ENCODE assay signal across 18 cellular contexts in genomic region chr10:87913170-87913921, GRCh38. TPM values are rescaled to one million over a fixed set of nuclear protein-coding genes. Genes with fewer than 3 reads are reported as not detected.
DNase-seq lines count a peak whose midpoint lies in the region; ATAC-seq, FAIRE-seq and TF ChIP-seq lines count a peak whose summit lies in the region.
"Had no signal": no experiment of that assay in that cellular context is flagged by ENCODE, and none has a peak within 500 bp of the region (broad histone marks: within the 10 kb centered on the region; RNA-seq: fewer than 3 reads in every experiment).

No MANE protein-coding gene starts in this region.

- H3K14ac ChIP-seq in neuronal stem cell (ENCODE audit: low read length), result no peak overlapping the region

- peaks cover 15 to 22% of the 10 kb centered on the region in 2 donors for H3K36me3 Mint-ChIP-seq in activated T-cell treated with anti-CD3 and anti-CD28 coated beads, Interleukin-2, amount 50 U/mL, for 72 hours (ENCODE audit: insufficient read depth in 2 of 2)
- peaks cover 52% of the 10 kb centered on the region for H3K36me3 Mint-ChIP-seq in activated T-cell treated with anti-CD3 and anti-CD28 coated beads, Interleukin-2, amount 50 U/mL, for 4 hours (ENCODE audit: insufficient read depth)

- WGBS in K562 (ENCODE audit: insufficient coverage, low coverage, missing lambda C conversion rate), result 97% methylated on average over 2 of the region's 2 CpGs
- WGBS in neuronal stem cell (ENCODE audit: extremely low coverage in 2 of 2, insufficient read length in 2 of 2, insufficient replicate concordance in 1 of 2), 2 donors, result no CpG with 5 or more reads among the region's 2 CpGs

- no peak overlapping the region for H3K18ac ChIP-seq in neuronal stem cell (ENCODE audit: low read length)

- no peaks in the 10 kb centered on the region for H4K20me1 ChIP-seq in K562 (replicated peaks; ENCODE audit: control insufficient read depth, insufficient read depth, low read length)

- TF ChIP-seq EP300 in K562 (IDR thresholded peaks at IDR 0.05; ENCODE audit: low read length), result no peak

- TF ChIP-seq CTCF in K562 (IDR thresholded peaks at IDR 0.05 in 2 of 3, conservative IDR thresholded peaks at IDR 0.05 in 1 of 3; ENCODE audit: insufficient read depth in 2 of 3, low read depth in 1 of 3, low read length in 3 of 3), result no peak

- ATAC-seq in activated T-cell treated with anti-CD3 and anti-CD28 coated beads, Interleukin-2, amount 50 U/mL, for 72 hours (replicated peaks in 1 of 2), result no peak
- ATAC-seq in activated T-cell treated with anti-CD3 and anti-CD28 coated beads, Interleukin-2, amount 50 U/mL, for 4 hours, result no peak
- ATAC-seq in K562, result no peak
- no peak for ATAC-seq in HG03039 (IDR thresholded peaks at IDR 0.05; ENCODE audit: unreplicated experiment)

- peaks cover 18% of the 10 kb centered on the region for H3K4me1 Mint-ChIP-seq in activated T-cell treated with anti-CD3 and anti-CD28 coated beads, Interleukin-2, amount 50 U/mL, for 72 hours (ENCODE audit: low read depth)
- H3K4me1 Mint-ChIP-seq in activated T-cell treated with anti-CD3 and anti-CD28 coated beads, Interleukin-2, amount 50 U/mL, for 4 hours (ENCODE audit: low read depth), result peaks cover 35% of the 10 kb centered on the region

- TF ChIP-seq POLR2A in H54 (IDR thresholded peaks at IDR 0.05; ENCODE audit: low read depth, low read length), result no peak
- TF ChIP-seq POLR2A in K562 (conservative IDR thresholded peaks at IDR 0.05), result no peak

- no peak overlapping the region for H4K91ac ChIP-seq in neuronal stem cell (ENCODE audit: low read depth, low read length, poor library complexity)

- H3K27me3 ChIP-seq in K562 (ENCODE audit: control insufficient read depth in 2 of 2, insufficient read depth in 2 of 2, low read length in 2 of 2) (no peaks in the 10 kb centered on the region), neuronal stem cell (ENCODE audit: control insufficient read depth in 3 of 3, insufficient read depth in 3 of 3, low read depth in 1 of 3, low read length in 3 of 3) (no peaks in the 10 kb centered on the region)
- H3K27me3 ChIP-seq: SJCRH30 had no signal

- peaks cover 2% of the 10 kb centered on the region for H3K79me1 ChIP-seq in neuronal stem cell (ENCODE audit: low read depth, low read length)

- H3K4me3 Mint-ChIP-seq in activated T-cell treated with anti-CD3 and anti-CD28 coated beads, Interleukin-2, amount 50 U/mL, for 72 hours, result no peak overlapping the region
- H3K4me3 Mint-ChIP-seq in activated T-cell treated with anti-CD3 and anti-CD28 coated beads, Interleukin-2, amount 50 U/mL, for 4 hours, result no peak overlapping the region

- H4K8ac ChIP-seq in neuronal stem cell (ENCODE audit: low read depth, low read length), result no peak overlapping the region

- FAIRE-seq in H54 (lab: Jason Lieb, UNC) (peak; percentile 45), K562 (lab: Jason Lieb, UNC) (no peak)

- H3K27ac ChIP-seq in K562 (ENCODE audit: extremely low read depth, low read depth, low read length) (no peak overlapping the region), neuronal stem cell (replicated peaks; ENCODE audit: low read length) (no peak overlapping the region)
- H3K27ac ChIP-seq: SJCRH30 had no signal

- no peak overlapping the region for H3K4ac ChIP-seq in neuronal stem cell (ENCODE audit: low read length)

- H3K27ac Mint-ChIP-seq in activated T-cell treated with anti-CD3 and anti-CD28 coated beads, Interleukin-2, amount 50 U/mL, for 72 hours, result peak overlapping the region; percentile 63

- H2BK5ac ChIP-seq in neuronal stem cell (ENCODE audit: low read length), result no peak overlapping the region

- H3K27me3 Mint-ChIP-seq in activated T-cell treated with anti-CD3 and anti-CD28 coated beads, Interleukin-2, amount 50 U/mL, for 72 hours (ENCODE audit: low read depth), result no peaks in the 10 kb centered on the region
- H3K27me3 Mint-ChIP-seq in activated T-cell treated with anti-CD3 and anti-CD28 coated beads, Interleukin-2, amount 50 U/mL, for 4 hours (ENCODE audit: low read depth), result no peaks in the 10 kb centered on the region

- intact Hi-C loops in K562 (cut with micrococcal nuclease), result no loop called here

- DNase-seq in activated T-cell treated with anti-CD3 and anti-CD28 coated beads, Interleukin-2, amount 50 U/mL, for 72 hours, result no peak
- no peak for DNase-seq in activated T-cell treated with anti-CD3 and anti-CD28 coated beads, Interleukin-2, amount 50 U/mL, for 4 hours
- DNase-seq in H54 (ENCODE audit: insufficient read length, low spot score) (no peak), K562 (ENCODE audit: extremely low read depth in 1 of 4, low spot score in 3 of 4) (no peak), neuronal stem cell (ENCODE audit: low spot score) (peak; percentile 5), NOMO-1 treated with dmso at 0.1 percent for 144 hours (lab: John Stamatoyannopoulos, UW; ENCODE audit: unreplicated experiment) (no peak), pons (ENCODE audit: low spot score) (no peak)
- DNase-seq: DMS79, HCEC 1CT, KBM-7, NCI-H146, NCI-H2081, NCI-H226, NCI-H524 treated with DMSO at 0.1 percent for 48 hours, RPMI8226, SJCRH30, SW 1271 had no signal

- H2AK5ac ChIP-seq in neuronal stem cell (ENCODE audit: low read depth, low read length), result no peak overlapping the region

- H3K4me3 ChIP-seq in K562, result no peak overlapping the region
- no peak overlapping the region for H3K4me3 ChIP-seq in neuronal stem cell (ENCODE audit: low read length in 2 of 2)
- H3K4me3 ChIP-seq: SJCRH30 had no signal

- H3K9me3 ChIP-seq in K562 (replicated peaks; ENCODE audit: control insufficient read depth, insufficient read depth, low read depth, low read length) (peaks cover 3% of the 10 kb centered on the region; the same call in 1 of the 2 replicates), neuronal stem cell (replicated peaks in 1 of 2; ENCODE audit: control insufficient read depth in 2 of 2, insufficient read depth in 1 of 2, low read depth in 1 of 2, low read length in 2 of 2) (peaks cover 0 to 37% of the 10 kb centered on the region in 2 donors)
- H3K9me3 ChIP-seq: SJCRH30 had no signal

- TF ChIP-seq RAD21 in K562 (CRISPR knock-in tag; conservative IDR thresholded peaks at IDR 0.05 in 1 of 2, IDR thresholded peaks at IDR 0.05 in 1 of 2), result no peak

- H3K4me2 ChIP-seq in K562 (ENCODE audit: insufficient read depth, low read length) (no peak overlapping the region), neuronal stem cell (ENCODE audit: insufficient read depth, low read length, poor library complexity, severe bottlenecking) (no peak overlapping the region)

- H3K23ac ChIP-seq in neuronal stem cell (ENCODE audit: low read depth, low read length, poor library complexity), result no peak overlapping the region

- no peak overlapping the region for H2BK12ac ChIP-seq in neuronal stem cell (ENCODE audit: low read length)

- peaks cover 8 to 10% of the 10 kb centered on the region in 2 donors for H3K9me3 Mint-ChIP-seq in activated T-cell treated with anti-CD3 and anti-CD28 coated beads, Interleukin-2, amount 50 U/mL, for 72 hours
- H3K9me3 Mint-ChIP-seq in activated T-cell treated with anti-CD3 and anti-CD28 coated beads, Interleukin-2, amount 50 U/mL, for 4 hours, result peaks cover 35% of the 10 kb centered on the region

- H3K36me3 ChIP-seq in K562 (ENCODE audit: control insufficient read depth, insufficient read depth, low read length), result peaks cover 2% of the 10 kb centered on the region; the same call in 1 of the 3 replicates
- peaks cover 0 to 25% of the 10 kb centered on the region in 2 donors for H3K36me3 ChIP-seq in neuronal stem cell (replicated peaks in 1 of 2; ENCODE audit: control insufficient read depth in 2 of 2, insufficient read depth in 2 of 2, low read length in 2 of 2)
- H3K36me3 ChIP-seq: SJCRH30 had no signal

- H2BK15ac ChIP-seq in neuronal stem cell (ENCODE audit: low read length), result no peak overlapping the region

- H3K79me2 ChIP-seq in K562 (ENCODE audit: control insufficient read depth, insufficient read depth, low read length), result peaks cover 83% of the 10 kb centered on the region

- in situ Hi-C loops in K562 (cut with MboI), result no loop called here

- H3K4me1 ChIP-seq in K562 (replicated peaks in 1 of 2; ENCODE audit: control insufficient read depth in 2 of 2, insufficient read depth in 2 of 2, low read length in 2 of 2) (peaks cover 0 to 3% of the 10 kb centered on the region in 2 experiments; a peak in 1 of 5 replicates), neuronal stem cell (ENCODE audit: control insufficient read depth in 2 of 2, insufficient read depth in 1 of 2, low read depth in 1 of 2, low read length in 2 of 2) (peaks cover 4% of the 10 kb centered on the region in 2 donors)
- H3K4me1 ChIP-seq: SJCRH30 had no signal

- H2AFZ ChIP-seq in K562 (ENCODE audit: low read depth, low read length) (no peak overlapping the region), neuronal stem cell (ENCODE audit: low read length) (no peak overlapping the region)

- no peak overlapping the region for H2BK120ac ChIP-seq in neuronal stem cell (ENCODE audit: low read depth, low read length)

- POLR2A ChIA-PET in K562 (lab: Yijun Ruan, JAX), result no interaction called here

- no peaks in the 10 kb centered on the region for H3K9me1 ChIP-seq in K562 (ENCODE audit: control insufficient read depth, insufficient read depth, low read length)

- BruUV-seq in K562 (replicated peaks; lab: Mats Ljungman, UMichigan), result no TSS peak

- H3K9ac ChIP-seq in K562 (ENCODE audit: insufficient read depth in 1 of 2, low read depth in 2 of 2, low read length in 2 of 2), result no peak overlapping the region
- H3K9ac ChIP-seq in neuronal stem cell (ENCODE audit: low read depth, low read length, poor library complexity), result no peak overlapping the region

- CTCF ChIA-PET in K562 (lab: Yijun Ruan, JAX; ENCODE audit: low intra/inter-chr PET ratio), result no interaction called here

RNA-seq across cellular contexts. Expression of gene PTEN, which starts 49.9 kb away (rescaled TPM):
- 10 to 100 TPM; 64.9 to 71.6 TPM for total RNA-seq in activated T-cell treated with anti-CD3 and anti-CD28 coated beads, Interleukin-2, amount 50 U/mL, for 72 hours
- 10 to 100 TPM; 32.8 to 37.2 (median 35.5) TPM for total RNA-seq in activated T-cell treated with anti-CD3 and anti-CD28 coated beads, Interleukin-2, amount 50 U/mL, for 4 hours
- 26.5 and 143 TPM in 2 replicates for total RNA-seq in K562 (2011; cell fraction: chromatin; rRNA removed; ENCODE audit: low replicate concordance)
- 16.0 and 23.8 TPM in 2 replicates for total RNA-seq in K562 (2011; cell fraction: nucleolus; rRNA removed)
- total RNA-seq in K562 (2011; cell fraction: nucleoplasm; rRNA removed), result 61.3 and 94.4 TPM in 2 replicates
- 16.9 and 22.2 TPM in 2 replicates for total RNA-seq in K562 (2014; rRNA removed)
- total RNA-seq in K562 (2014; rRNA removed; fragmentation: Illumina TruSeq; extraction: Trizol), result 56.9 and 58.5 TPM in 2 replicates
- 52.7 and 56.4 TPM in 2 replicates for total RNA-seq in K562 (2015; rRNA removed; fragmentation: Illumina TruSeq; extraction: Trizol)
- 25.0 and 28.4 TPM in 2 replicates for total RNA-seq in K562 (2021)
- 24.2 and 25.0 TPM in 2 replicates for polyA plus RNA-seq in K562 (2011; rRNA removed)
- 3.4 and 4.9 TPM in 2 replicates for polyA plus RNA-seq in K562 (2011; cell fraction: cytosol; rRNA removed)
- polyA plus RNA-seq in K562 (2011; cell fraction: nucleus; rRNA removed), result 12.9 and 20.9 TPM in 2 replicates
- 17.3 and 29.7 TPM in 2 replicates for polyA plus RNA-seq in K562 (2012)
- polyA plus RNA-seq in K562 (2014; fragmentation: Illumina TruSeq; extraction: Trizol), result 15.6 and 15.7 TPM in 2 replicates
- polyA plus RNA-seq in K562 (2014; fragmentation: Nextera tagmentation; extraction: Ambion mirVana), result 10 to 100 TPM in 1 of 2 experiments, 1 to 10 TPM in 1; 8.4 to 12.8 TPM
- polyA plus RNA-seq in K562 (2014; rRNA removed), result 13.1 and 18.5 TPM in 2 replicates
- 78.7 and 109 TPM in 2 replicates for polyA minus RNA-seq in K562 (2011; rRNA and poly(A)+ RNA removed)
- polyA minus RNA-seq in K562 (2011; cell fraction: cytosol; rRNA and poly(A)+ RNA removed), result 24.5 and 44.1 TPM in 2 replicates
- 54.4 and 127 TPM in 2 replicates for polyA minus RNA-seq in K562 (2011; cell fraction: nucleus; rRNA and poly(A)+ RNA removed)
- 21.3 TPM for polyA plus RNA-seq in neuronal stem cell (2013, experiment 1 of 2)
- polyA plus RNA-seq in neuronal stem cell (2013, experiment 2 of 2), result 24.0 TPM

RNA-seq across cellular contexts. Expression of gene KLLN, which starts 50.0 kb away (rescaled TPM):
- under 1 TPM; 0.22 to 0.46 TPM for total RNA-seq in activated T-cell treated with anti-CD3 and anti-CD28 coated beads, Interleukin-2, amount 50 U/mL, for 72 hours
- under 1 TPM; 0.32 to 0.43 (median 0.35) TPM for total RNA-seq in activated T-cell treated with anti-CD3 and anti-CD28 coated beads, Interleukin-2, amount 50 U/mL, for 4 hours
- 0.42 and 0.51 TPM in 2 replicates for total RNA-seq in K562 (2011; cell fraction: chromatin; rRNA removed; ENCODE audit: low replicate concordance)
- total RNA-seq in K562 (2011; cell fraction: nucleolus; rRNA removed), result 0.39 and 0.50 TPM in 2 replicates
- total RNA-seq in K562 (2011; cell fraction: nucleoplasm; rRNA removed), result 0.37 and 0.84 TPM in 2 replicates
- total RNA-seq in K562 (2014; rRNA removed), result 0.09 and 0.41 TPM in 2 replicates
- total RNA-seq in K562 (2014; rRNA removed; fragmentation: Illumina TruSeq; extraction: Trizol), result 0.22 and 0.29 TPM in 2 replicates
- total RNA-seq in K562 (2015; rRNA removed; fragmentation: Illumina TruSeq; extraction: Trizol), result 0.25 and 0.34 TPM in 2 replicates
- 0.25 and 0.40 TPM in 2 replicates for total RNA-seq in K562 (2021)
- polyA plus RNA-seq in K562 (2011; rRNA removed), result 0.07 and 0.08 TPM in 2 replicates
- 0.10 and 0.12 TPM in 2 replicates for polyA plus RNA-seq in K562 (2011; cell fraction: cytosol; rRNA removed)
- polyA plus RNA-seq in K562 (2011; cell fraction: nucleus; rRNA removed), result 0.07 and 0.08 TPM in 2 replicates
- 0.21 and 0.44 TPM in 2 replicates for polyA plus RNA-seq in K562 (2012)
- polyA plus RNA-seq in K562 (2014; fragmentation: Illumina TruSeq; extraction: Trizol), result 0.22 and 0.29 TPM in 2 replicates
- polyA plus RNA-seq in K562 (2014; fragmentation: Nextera tagmentation; extraction: Ambion mirVana), result under 1 TPM; 0.29 to 0.35 TPM
- 0.08 and 0.32 TPM in 2 replicates for polyA plus RNA-seq in K562 (2014; rRNA removed)
- polyA minus RNA-seq in K562 (2011; rRNA and poly(A)+ RNA removed), result 0.18 and 0.24 TPM in 2 replicates
- polyA minus RNA-seq in K562 (2011; cell fraction: cytosol; rRNA and poly(A)+ RNA removed), result not detected in 2 replicates
- polyA minus RNA-seq in K562 (2011; cell fraction: nucleus; rRNA and poly(A)+ RNA removed), result 0.54 and 0.89 TPM in 2 replicates
- polyA plus RNA-seq in neuronal stem cell (2013, experiment 1 of 2), result 0.60 TPM
- 0.53 TPM for polyA plus RNA-seq in neuronal stem cell (2013, experiment 2 of 2)
